Comparison of ENCODE assay signal across 8 cellular contexts in the genomic region with DNA sequence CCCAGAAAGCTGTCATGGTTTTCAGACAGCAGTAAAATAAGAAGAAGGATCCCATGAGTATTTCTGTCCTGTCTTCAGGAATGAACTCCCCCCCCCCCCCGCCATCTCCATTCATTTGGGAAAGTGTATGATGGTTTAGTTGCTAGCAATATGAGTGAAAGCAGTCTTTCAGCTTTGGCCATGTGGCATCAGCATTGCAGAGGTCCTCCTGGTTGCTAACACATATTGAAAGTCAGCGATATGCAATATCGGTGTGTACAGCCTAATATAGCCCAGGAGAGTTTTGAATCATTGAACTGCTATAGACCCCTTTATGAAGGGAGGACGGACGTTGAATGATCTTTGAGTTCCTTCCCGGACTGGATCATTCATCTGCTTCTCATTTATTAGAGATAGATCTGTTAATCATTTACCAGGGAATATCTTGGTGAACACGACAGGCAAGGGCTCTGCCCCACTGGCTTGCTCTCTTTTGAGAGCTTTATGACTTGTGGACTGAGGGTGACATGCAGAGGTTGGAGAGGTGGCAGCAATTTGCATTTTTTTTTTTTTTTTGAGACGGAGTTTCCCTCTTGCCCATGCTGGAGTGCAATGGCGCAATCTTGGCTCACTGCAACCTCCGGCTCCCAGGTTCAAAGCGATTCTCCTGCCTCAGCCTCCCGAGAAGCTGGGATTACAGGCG. TPM values are rescaled to one million over a fixed set of nuclear protein-coding genes. Genes with fewer than 3 reads are reported as not detected.
DNase-seq lines count a peak whose midpoint lies in the region; ATAC-seq and TF ChIP-seq lines count a peak whose summit lies in the region.

No MANE protein-coding gene starts in this region.

- CTCF ChIA-PET in activated CD4-positive, alpha-beta T cell treated with anti-CD3 and anti-CD28 coated beads for 36 hours (lab: Charles Lee) = interaction anchor here (1.4 kb wide), 1 partner anchor 8 kb away, joined by 7 read pairs; no protein-coding TSS in a partner anchor

- H3K36me3 ChIP-seq in iPS-20b (ENCODE audit: insufficient read depth, low read depth, low read length) = peaks cover 22% of the 10 kb centered on the region

- peak overlapping the region; percentile 95 for H3K4me3 ChIP-seq in WI38 (ENCODE audit: low read depth, low read length)
- H3K4me3 ChIP-seq in iPS-20b (ENCODE audit: low read length) = peak overlapping the region; percentile 92; the same call in 1 of the 2 replicates

- TF ChIP-seq CTCF in WI38 (IDR thresholded peaks at IDR 0.05; ENCODE audit: low read depth, low read length) (no peak), GM10266 (IDR thresholded peaks at IDR 0.05; ENCODE audit: control insufficient read depth, insufficient read depth, low read depth, missing control alignments) (no peak)

- H3K4me1 ChIP-seq in iPS-20b (ENCODE audit: insufficient read depth, low read length) = no peaks in the 10 kb centered on the region; the same call in 1 of the 2 replicates

- no peak overlapping the region for H3K27ac ChIP-seq in iPS-20b (ENCODE audit: low read length)

- H3K9me3 ChIP-seq in iPS-20b (ENCODE audit: insufficient read depth, low read depth, low read length) = peaks cover 15% of the 10 kb centered on the region

- no peak overlapping the region for H3K27ac Mint-ChIP-seq in activated CD4-positive, alpha-beta T cell treated with anti-CD3 and anti-CD28 coated beads for 36 hours
- H3K27ac Mint-ChIP-seq in stimulated activated naive B cell treated with anti-CD40 and anti-IgM and Interleukin-4, amounts not matched to agents 10 μg/mL and 1 μg/mL and 100 μg/mL, for 72 hours = peak overlapping the region; percentile 14

- peaks cover 27% of the 10 kb centered on the region for H3K36me3 Mint-ChIP-seq in activated CD4-positive, alpha-beta T cell treated with anti-CD3 and anti-CD28 coated beads for 36 hours (ENCODE audit: low read depth)
- H3K36me3 Mint-ChIP-seq in stimulated activated naive B cell treated with anti-CD40 and anti-IgM and Interleukin-4, amounts not matched to agents 10 μg/mL and 1 μg/mL and 100 μg/mL, for 72 hours = peaks cover 17 to 39% of the 10 kb centered on the region in 2 donors

- H3K9ac ChIP-seq in iPS-20b (ENCODE audit: low read depth, low read length) = peak overlapping the region; percentile 97; the same call in 1 of the 2 replicates

- no peak for ATAC-seq in activated CD4-positive, alpha-beta T cell treated with anti-CD3 and anti-CD28 coated beads for 36 hours
- ATAC-seq in stimulated activated naive B cell treated with anti-CD40 and anti-IgM and Interleukin-4, amounts not matched to agents 10 μg/mL and 1 μg/mL and 100 μg/mL, for 72 hours (replicated peaks) = no peak
- no peak for ATAC-seq in GM21526 (IDR thresholded peaks at IDR 0.05; ENCODE audit: low FRiP score, unreplicated experiment)

- H3K4me3 Mint-ChIP-seq in activated CD4-positive, alpha-beta T cell treated with anti-CD3 and anti-CD28 coated beads for 36 hours = peak overlapping the region; percentile 99
- H3K4me3 Mint-ChIP-seq in stimulated activated naive B cell treated with anti-CD40 and anti-IgM and Interleukin-4, amounts not matched to agents 10 μg/mL and 1 μg/mL and 100 μg/mL, for 72 hours = peak overlapping the region; percentile 75 to 99

- H3K4me1 Mint-ChIP-seq in activated CD4-positive, alpha-beta T cell treated with anti-CD3 and anti-CD28 coated beads for 36 hours = peaks cover 32% of the 10 kb centered on the region
- peaks cover 29 to 49% of the 10 kb centered on the region in 2 donors for H3K4me1 Mint-ChIP-seq in stimulated activated naive B cell treated with anti-CD40 and anti-IgM and Interleukin-4, amounts not matched to agents 10 μg/mL and 1 μg/mL and 100 μg/mL, for 72 hours

- peaks cover 10% of the 10 kb centered on the region; the same call in 1 of the 2 replicates for H3K27me3 ChIP-seq in iPS-20b (ENCODE audit: insufficient read depth, low read length)

- intact Hi-C loops in activated CD4-positive, alpha-beta T cell treated with anti-CD3 and anti-CD28 coated beads for 36 hours (cut with DNase I, micrococcal nuclease) = loop anchor here in 1 of 2 experiments (10.0 kb wide), 1 partner anchor 1519 kb away; a partner anchor contains a TSS

- no peaks in the 10 kb centered on the region for H3K27me3 Mint-ChIP-seq in activated CD4-positive, alpha-beta T cell treated with anti-CD3 and anti-CD28 coated beads for 36 hours
- no peaks in the 10 kb centered on the region for H3K27me3 Mint-ChIP-seq in stimulated activated naive B cell treated with anti-CD40 and anti-IgM and Interleukin-4, amounts not matched to agents 10 μg/mL and 1 μg/mL and 100 μg/mL, for 72 hours

- no peaks in the 10 kb centered on the region for H3K9me3 Mint-ChIP-seq in activated CD4-positive, alpha-beta T cell treated with anti-CD3 and anti-CD28 coated beads for 36 hours (ENCODE audit: low read depth)
- peaks cover 0 to 3% of the 10 kb centered on the region in 2 donors for H3K9me3 Mint-ChIP-seq in stimulated activated naive B cell treated with anti-CD40 and anti-IgM and Interleukin-4, amounts not matched to agents 10 μg/mL and 1 μg/mL and 100 μg/mL, for 72 hours

- POLR2A ChIA-PET in activated CD4-positive, alpha-beta T cell treated with anti-CD3 and anti-CD28 coated beads for 36 hours (lab: Charles Lee) = no interaction called here

- DNase-seq in activated CD4-positive, alpha-beta T cell treated with anti-CD3 and anti-CD28 coated beads for 36 hours = no peak
- no peak for DNase-seq in activated CD4-positive, alpha-beta T cell treated with anti-CD3 and anti-CD28 coated beads, Interleukin-2, amount 50 U/mL, for 1 hour
- no peak for DNase-seq in stimulated activated naive B cell treated with anti-CD40 and anti-IgM and Interleukin-4, amounts not matched to agents 10 μg/mL and 1 μg/mL and 100 μg/mL, for 72 hours
- DNase-seq in H4 (ENCODE audit: low spot score) (no peak), GM10266 (ENCODE audit: extremely low spot score) (no peak)

RNA-seq across cellular contexts. Expression of a gene that starts 25.2 kb away (rescaled TPM):
- 10 to 100 TPM; 21.1 to 25.9 TPM for total RNA-seq in activated CD4-positive, alpha-beta T cell treated with anti-CD3 and anti-CD28 coated beads for 36 hours
- 53.9 and 68.6 TPM in 2 replicates for total RNA-seq in H4 (2014; rRNA removed; shearing (Covaris generic))

RNA-seq across cellular contexts. Expression of a gene that starts 45.5 kb away (rescaled TPM):
- total RNA-seq in activated CD4-positive, alpha-beta T cell treated with anti-CD3 and anti-CD28 coated beads for 36 hours = 1 to 10 TPM; 1.2 to 1.5 TPM
- total RNA-seq in H4 (2014; rRNA removed; shearing (Covaris generic)) = 8.7 and 11.7 TPM in 2 replicates

RNA-seq across cellular contexts. Expression of a gene that starts 50.7 kb away (rescaled TPM):
- under 1 TPM; 0.40 to 0.43 TPM for total RNA-seq in activated CD4-positive, alpha-beta T cell treated with anti-CD3 and anti-CD28 coated beads for 36 hours
- total RNA-seq in H4 (2014; rRNA removed; shearing (Covaris generic)) = 217 and 304 TPM in 2 replicates

RNA-seq across cellular contexts. Expression of a gene that starts 55.1 kb away (rescaled TPM):
- 1 to 10 TPM; 1.2 to 2.0 TPM for total RNA-seq in activated CD4-positive, alpha-beta T cell treated with anti-CD3 and anti-CD28 coated beads for 36 hours
- 1.1 and 1.8 TPM in 2 replicates for total RNA-seq in H4 (2014; rRNA removed; shearing (Covaris generic))

Comparison
In these comparisons a context has a peak if more than half of its experiments do, and no peak if none do; other contexts are left out.
1. RNA of a gene that starts 50.7 kb away (total RNA-seq): 217 to 304 TPM in H4; 0.40 to 0.43 TPM in activated CD4-positive, alpha-beta T cell treated with anti-CD3 and anti-CD28 coated beads for 36 hours; every median in the first group is over 100 times any median in the second.